11 cellular contexts compared by ENCODE assay signal in the genomic region with DNA sequence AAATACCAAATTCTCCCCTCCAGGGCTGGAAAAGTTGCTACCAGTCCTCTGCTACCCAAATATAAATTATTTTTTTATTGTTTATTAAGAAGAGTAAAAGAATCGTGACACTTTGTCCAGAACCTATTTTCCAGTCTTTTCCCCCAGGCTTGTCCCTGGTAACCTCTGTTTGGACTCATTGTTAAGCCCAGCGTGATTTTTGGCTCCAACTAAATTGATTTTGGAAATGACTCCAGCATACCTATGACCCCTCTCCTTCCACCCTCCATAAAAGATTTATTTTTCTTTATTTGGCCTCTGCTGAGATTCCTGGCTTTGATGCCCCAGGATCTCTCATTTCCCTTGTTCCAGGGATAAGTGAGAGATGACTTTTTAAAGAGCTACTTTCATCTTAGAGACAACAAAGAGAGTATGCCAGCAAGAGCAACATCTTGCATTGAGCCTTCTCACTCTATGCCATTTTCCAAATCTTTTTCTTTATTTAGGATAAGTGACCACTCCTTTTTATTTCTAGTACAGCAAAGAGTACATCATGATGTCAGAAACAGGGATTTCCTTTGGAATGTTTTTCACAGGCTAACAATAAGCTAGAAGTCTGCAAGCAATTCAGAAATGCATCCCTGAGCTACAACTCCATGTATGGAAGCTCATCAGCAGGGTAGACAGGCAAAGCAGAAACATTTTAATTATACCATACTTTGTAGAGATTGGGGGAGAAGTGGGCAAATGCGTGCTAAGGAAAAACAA.
DNase-seq lines count a peak whose midpoint lies in the region; ATAC-seq and TF ChIP-seq lines count a peak whose summit lies in the region.
"Had no signal": no experiment of that assay in that cellular context is flagged by ENCODE, and none has a peak within 500 bp of the region (broad histone marks: within the 10 kb centered on the region; RNA-seq: fewer than 3 reads in every experiment).

No MANE protein-coding gene starts in this region.

- no peak overlapping the region for H3K4me2 ChIP-seq in Karpas-422 (ENCODE audit: low read depth, low read length, poor library complexity, severe bottlenecking)

- TF ChIP-seq EP300 in gastroesophageal sphincter (IDR thresholded peaks at IDR 0.05) = no peak

- H3K27ac Mint-ChIP-seq in IgD-negative memory B cell = peak overlapping the region in 1 of 3 donors; percentile 51
- peak overlapping the region; percentile 96 for H3K27ac Mint-ChIP-seq in activated CD8-positive, alpha-beta T cell treated with anti-CD3 and anti-CD28 coated beads for 36 hours
- H3K27ac Mint-ChIP-seq: WTC11 had no signal

- H3K4me3 ChIP-seq in gastroesophageal sphincter (no peak overlapping the region), spleen (peak overlapping the region in 1 of 8 donors; percentile 28), Karpas-422 (ENCODE audit: low read length) (no peak overlapping the region), testis (no peak overlapping the region)

- H3K79me2 ChIP-seq in Karpas-422 (ENCODE audit: low read length) = no peaks in the 10 kb centered on the region

- peaks cover 14% of the 10 kb centered on the region for H3K27me3 Mint-ChIP-seq in IgD-negative memory B cell
- H3K27me3 Mint-ChIP-seq in activated CD8-positive, alpha-beta T cell treated with anti-CD3 and anti-CD28 coated beads for 36 hours = no peaks in the 10 kb centered on the region

- H4K20me1 ChIP-seq in Karpas-422 (ENCODE audit: insufficient read depth, low read depth, low read length) = no peaks in the 10 kb centered on the region

- H3K36me3 Mint-ChIP-seq in IgD-negative memory B cell = peaks cover 4% of the 10 kb centered on the region
- H3K36me3 Mint-ChIP-seq in activated CD8-positive, alpha-beta T cell treated with anti-CD3 and anti-CD28 coated beads for 36 hours (ENCODE audit: low read depth) = peaks cover 96% of the 10 kb centered on the region
- H3K36me3 Mint-ChIP-seq: WTC11 had no signal

- H3K9ac ChIP-seq in Karpas-422 (ENCODE audit: low read length) = no peak overlapping the region

- H3K9me2 ChIP-seq in Karpas-422 (replicated peaks; ENCODE audit: insufficient read depth, low read length) = no peaks in the 10 kb centered on the region

- H3K4me1 Mint-ChIP-seq in IgD-negative memory B cell = peaks cover 64 to 77% (median 66%) of the 10 kb centered on the region in 3 donors
- H3K4me1 Mint-ChIP-seq in activated CD8-positive, alpha-beta T cell treated with anti-CD3 and anti-CD28 coated beads for 36 hours (ENCODE audit: low read depth) = peaks cover 47% of the 10 kb centered on the region

- peak overlapping the region; percentile 34 to 55 (median 52) for H3K27ac ChIP-seq in gastroesophageal sphincter
- H3K27ac ChIP-seq in spleen = peak overlapping the region; percentile 37 to 90 (median 70)
- H3K27ac ChIP-seq in Karpas-422 (ENCODE audit: low read length) = no peak overlapping the region
- peak overlapping the region in 1 of 2 donors; percentile 41 for H3K27ac ChIP-seq in testis

- TF ChIP-seq CTCF in activated CD8-positive, alpha-beta T cell treated with anti-CD3 and anti-CD28 coated beads for 36 hours (IDR thresholded peaks at IDR 0.05) = no peak
- TF ChIP-seq CTCF in gastroesophageal sphincter (IDR thresholded peaks at IDR 0.05) = no peak
- TF ChIP-seq CTCF in spleen (IDR thresholded peaks at IDR 0.05 in 8 of 11, conservative IDR thresholded peaks at IDR 0.05 in 3 of 11) = no peak
- no peak for TF ChIP-seq CTCF in testis (IDR thresholded peaks at IDR 0.05)

- no peaks in the 10 kb centered on the region for H3K36me3 ChIP-seq in gastroesophageal sphincter
- no peaks in the 10 kb centered on the region for H3K36me3 ChIP-seq in spleen
- no peaks in the 10 kb centered on the region for H3K36me3 ChIP-seq in Karpas-422 (ENCODE audit: insufficient read depth, low read length)
- no peaks in the 10 kb centered on the region for H3K36me3 ChIP-seq in testis (ENCODE audit: low read depth, missing control alignments)

- H2AFZ ChIP-seq in Karpas-422 (ENCODE audit: low read length) = no peak overlapping the region

- no peak for DNase-seq in activated CD8-positive, alpha-beta T cell treated with anti-CD3 and anti-CD28 coated beads for 36 hours
- DNase-seq in spleen (no peak), Karpas-422 (no peak), testis (no peak), NOMO-1 treated with dmso at 0.1 percent for 144 hours (lab: John Stamatoyannopoulos, UW; ENCODE audit: unreplicated experiment) (no peak), 8988T (no peak)
- DNase-seq: foreskin melanocyte, NCI-H2029 had no signal

- H3K27me3 ChIP-seq in gastroesophageal sphincter = no peaks in the 10 kb centered on the region
- no peaks in the 10 kb centered on the region for H3K27me3 ChIP-seq in spleen (replicated peaks in 1 of 7)
- H3K27me3 ChIP-seq in Karpas-422 (ENCODE audit: low read length) = 0 out of 2 replicates have a peak, but pooled peaks cover 5% of the 10 kb centered on the region
- no peaks in the 10 kb centered on the region for H3K27me3 ChIP-seq in testis

- H3K9me3 Mint-ChIP-seq in IgD-negative memory B cell = no peaks in the 10 kb centered on the region
- H3K9me3 Mint-ChIP-seq in activated CD8-positive, alpha-beta T cell treated with anti-CD3 and anti-CD28 coated beads for 36 hours = no peaks in the 10 kb centered on the region
- H3K9me3 Mint-ChIP-seq: WTC11 had no signal

- H3K4me3 Mint-ChIP-seq in IgD-negative memory B cell = peak overlapping the region in 3 of 4 donors; percentile 23 to 61 (median 38)
- H3K4me3 Mint-ChIP-seq in activated CD8-positive, alpha-beta T cell treated with anti-CD3 and anti-CD28 coated beads for 36 hours = peak overlapping the region; percentile 79
- H3K4me3 Mint-ChIP-seq: WTC11 had no signal

- 16 to 28% methylated on average over 2 to 3 of the region's 3 CpGs for WGBS in gastroesophageal sphincter (ENCODE audit: low coverage in 1 of 2), 2 donors
- 60 to 81% (median 71%) methylated on average over 3 of the region's 3 CpGs for WGBS in spleen, 5 donors
- WGBS in testis, 2 donors = 58 to 73% methylated on average over 3 of the region's 3 CpGs

- H3K9me3 ChIP-seq in gastroesophageal sphincter (no peaks in the 10 kb centered on the region), spleen (no peaks in the 10 kb centered on the region), Karpas-422 (ENCODE audit: low read length) (no peaks in the 10 kb centered on the region), testis (no peaks in the 10 kb centered on the region)

- no peak for ATAC-seq in activated CD8-positive, alpha-beta T cell treated with anti-CD3 and anti-CD28 coated beads for 36 hours
- peak; percentile 30 for ATAC-seq in gastroesophageal sphincter
- ATAC-seq: WTC11 had no signal

- TF ChIP-seq POLR2A in gastroesophageal sphincter (IDR thresholded peaks at IDR 0.05) (no peak), spleen (IDR thresholded peaks at IDR 0.05) (no peak), testis (IDR thresholded peaks at IDR 0.05) (no peak)

- intact Hi-C loops in activated CD8-positive, alpha-beta T cell treated with anti-CD3 and anti-CD28 coated beads for 36 hours (cut with micrococcal nuclease) = no loop called here
- intact Hi-C loops in spleen (cut with DNase I; ENCODE audit: low total_unique reads) (no loop called here), testis (cut with DNase I; ENCODE audit: low total_unique reads) (no loop called here)

- H3K4me1 ChIP-seq in gastroesophageal sphincter = peaks cover 7 to 59% (median 29%) of the 10 kb centered on the region in 3 donors
- peaks cover 37 to 99% (median 66%) of the 10 kb centered on the region in 6 donors for H3K4me1 ChIP-seq in spleen
- peaks cover 36% of the 10 kb centered on the region for H3K4me1 ChIP-seq in Karpas-422 (ENCODE audit: low read length)
- peaks cover 11% of the 10 kb centered on the region for H3K4me1 ChIP-seq in testis

- CTCF ChIA-PET in activated CD8-positive, alpha-beta T cell treated with anti-CD3 and anti-CD28 coated beads for 36 hours (lab: Charles Lee) = interaction anchor here (1.0 to 2.8 kb wide), 5 partner anchors 11 to 57 kb away, joined by 3 to 9 read pairs (median 3); no protein-coding TSS in a partner anchor

- POLR2A ChIA-PET in activated CD8-positive, alpha-beta T cell treated with anti-CD3 and anti-CD28 coated beads for 36 hours (lab: Charles Lee) = interaction anchor here (0.6 to 33.3 kb wide), 12 partner anchors 2 to 595 kb away, joined by 3 to 1006 read pairs (median 4); no protein-coding TSS in a partner anchor
